24 cellular contexts compared by ENCODE assay signal in genomic region chr4:173213296-173213695, GRCh38. TPM values are rescaled to one million over a fixed set of nuclear protein-coding genes. Genes with fewer than 3 reads are reported as not detected.
DNase-seq lines count a peak whose midpoint lies in the region; ATAC-seq and TF ChIP-seq lines count a peak whose summit lies in the region.
"Had no signal": no experiment of that assay in that cellular context is flagged by ENCODE, and none has a peak within 500 bp of the region (broad histone marks: within the 10 kb centered on the region; RNA-seq: fewer than 3 reads in every experiment).

No MANE protein-coding gene starts in this region.

- H3K4me1 Mint-ChIP-seq in GM23338 = peaks cover 63% of the 10 kb centered on the region

- H3K4me2 ChIP-seq in GM23338 (no peak overlapping the region), PC-3 (ENCODE audit: low read length) (no peak overlapping the region), MM.1S (ENCODE audit: low read depth, low read length) (no peak overlapping the region)
- H3K4me2 ChIP-seq: BLaER1 treated with 17β-estradiol and CSF1 and Interleukin-3, amounts not matched to agents 10 nM and 100 nM had no signal

- H3K9me2 ChIP-seq in GM23338 (ENCODE audit: insufficient read depth) = no peaks in the 10 kb centered on the region
- H3K9me2 ChIP-seq in PC-3 (replicated peaks; ENCODE audit: low read length) = no peaks in the 10 kb centered on the region
- H3K9me2 ChIP-seq in MM.1S (replicated peaks; ENCODE audit: insufficient read depth, low read length) = no peaks in the 10 kb centered on the region

- BruUV-seq in PC-3 (replicated peaks; lab: Mats Ljungman, UMichigan) = no TSS peak

- 47% methylated on average over 2 of the region's 2 CpGs for WGBS in prostate gland
- WGBS in suprapubic skin = 92% methylated on average over 2 of the region's 2 CpGs

- no peaks in the 10 kb centered on the region for H3K9me3 Mint-ChIP-seq in GM23338
- H3K9me3 Mint-ChIP-seq: CD4-positive, alpha-beta memory T cell had no signal

- H3K36me3 ChIP-seq in GM23338 (ENCODE audit: insufficient read depth) = no peaks in the 10 kb centered on the region
- no peaks in the 10 kb centered on the region for H3K36me3 ChIP-seq in PC-3 (ENCODE audit: low read depth, low read length)
- H3K36me3 ChIP-seq in prostate gland = no peaks in the 10 kb centered on the region
- no peaks in the 10 kb centered on the region for H3K36me3 ChIP-seq in suprapubic skin
- no peaks in the 10 kb centered on the region for H3K36me3 ChIP-seq in MM.1S (replicated peaks; ENCODE audit: insufficient read depth, low read length)

- H3K36me3 Mint-ChIP-seq in GM23338 (ENCODE audit: low read depth) = peaks cover 6% of the 10 kb centered on the region; the same call in 2 of the 3 replicates

- H3K79me2 ChIP-seq in GM23338 (replicated peaks; ENCODE audit: insufficient read depth) = peaks cover 98% of the 10 kb centered on the region
- peaks cover 48% of the 10 kb centered on the region for H3K79me2 ChIP-seq in PC-3 (ENCODE audit: low read length)
- H3K79me2 ChIP-seq in MM.1S (ENCODE audit: low read length) = peaks cover 6% of the 10 kb centered on the region; the same call in 1 of the 2 replicates

- no peak for TF ChIP-seq POLR2A in prostate gland (IDR thresholded peaks at IDR 0.05)
- TF ChIP-seq POLR2A in suprapubic skin (IDR thresholded peaks at IDR 0.05) = no peak

- no peak for DNase-seq in GM23338 (ENCODE audit: low spot score)
- DNase-seq in PC-3 = peak; percentile 27
- DNase-seq in prostate gland (ENCODE audit: low spot score) = peak; percentile 19
- no peak for DNase-seq in suprapubic skin (ENCODE audit: low spot score in 2 of 2)
- DNase-seq in DMS79 (lab: John Stamatoyannopoulos, UW) = no peak
- DNase-seq in MM.1S = no peak
- DNase-seq in NCI-H1092 (lab: John Stamatoyannopoulos, UW) = no peak
- DNase-seq: ACHN; Caco-2; CD4-positive, alpha-beta memory T cell; GDM1; H7; KBM-7; MV-4-11; NCI-H1694; NCI-H2081; NCI-H2171; NCI-H524 treated with DMSO at 0.1 percent for 48 hours; OCI-M1; RPMI8226; SHP77 treated with DMSO at 0.1 percent for 48 hours had no signal

- H2AFZ ChIP-seq in GM23338 (no peak overlapping the region), PC-3 (ENCODE audit: low read length) (no peak overlapping the region), MM.1S (ENCODE audit: low read length) (no peak overlapping the region)

- peaks cover 10% of the 10 kb centered on the region for H3K27me3 Mint-ChIP-seq in GM23338 (ENCODE audit: insufficient read depth, low read depth, poor library complexity)
- H3K27me3 Mint-ChIP-seq: CD4-positive, alpha-beta memory T cell had no signal

- intact Hi-C loops in PC-3 (cut with micrococcal nuclease) = loop anchor here (2.0 to 5.0 kb wide), 2 partner anchors 36 to 40 kb away; no protein-coding TSS in a partner anchor
- intact Hi-C loops in prostate gland (cut with DNase I) = no loop called here

- peak overlapping the region; percentile 76 for H3K27ac Mint-ChIP-seq in GM23338

- H3K27me3 ChIP-seq in GM23338 (ENCODE audit: insufficient read depth) = no peaks in the 10 kb centered on the region
- H3K27me3 ChIP-seq in PC-3 (ENCODE audit: low read length) = no peaks in the 10 kb centered on the region
- no peaks in the 10 kb centered on the region for H3K27me3 ChIP-seq in prostate gland (replicated peaks; ENCODE audit: insufficient read depth)
- no peaks in the 10 kb centered on the region for H3K27me3 ChIP-seq in suprapubic skin
- no peaks in the 10 kb centered on the region for H3K27me3 ChIP-seq in MM.1S (replicated peaks; ENCODE audit: insufficient read depth, low read length)
- H3K27me3 ChIP-seq: BLaER1 treated with 17β-estradiol and CSF1 and Interleukin-3, amounts not matched to agents 10 nM and 100 nM had no signal

- H3K9ac ChIP-seq in PC-3 (ENCODE audit: low read length) (no peak overlapping the region), MM.1S (ENCODE audit: low read length) (no peak overlapping the region)
- H3K9ac ChIP-seq: BLaER1 treated with 17β-estradiol and CSF1 and Interleukin-3, amounts not matched to agents 10 nM and 100 nM had no signal

- no peak overlapping the region for H3K4me3 Mint-ChIP-seq in GM23338
- H3K4me3 Mint-ChIP-seq: CD4-positive, alpha-beta memory T cell had no signal

- CTCF ChIA-PET in PC-3 (lab: Charles Lee) = interaction anchor here (0.5 kb wide), 1 partner anchor 24 kb away, joined by 3 read pairs; no protein-coding TSS in a partner anchor

- H3K27ac ChIP-seq in GM23338 (ENCODE audit: low read depth) = no peak overlapping the region
- H3K27ac ChIP-seq in PC-3 (ENCODE audit: low read length) = 0 out of 2 replicates have a peak overlapping the region, but pooled peaks have one; percentile 4
- H3K27ac ChIP-seq in prostate gland = no peak overlapping the region
- no peak overlapping the region for H3K27ac ChIP-seq in suprapubic skin
- no peak overlapping the region for H3K27ac ChIP-seq in MM.1S (ENCODE audit: low read length)
- H3K27ac ChIP-seq: BLaER1 treated with 17β-estradiol and CSF1 and Interleukin-3, amounts not matched to agents 10 nM and 100 nM; SK-N-MC had no signal

- H3K9me3 ChIP-seq in PC-3 (ENCODE audit: low read length) (no peaks in the 10 kb centered on the region), prostate gland (no peaks in the 10 kb centered on the region), suprapubic skin (no peaks in the 10 kb centered on the region), MM.1S (replicated peaks; ENCODE audit: insufficient read depth, low read length) (no peaks in the 10 kb centered on the region)
- H3K9me3 ChIP-seq: Caco-2 had no signal

- H3F3A ChIP-seq in GM23338 (replicated peaks; ENCODE audit: low read depth) (no peaks in the 10 kb centered on the region), PC-3 (ENCODE audit: low read length, unreplicated experiment) (no peaks in the 10 kb centered on the region), MM.1S (ENCODE audit: insufficient read depth, low read length) (no peaks in the 10 kb centered on the region)

- no peaks in the 10 kb centered on the region; the same call in 1 of the 2 replicates for H4K20me1 ChIP-seq in GM23338 (replicated peaks; ENCODE audit: insufficient read depth)
- no peaks in the 10 kb centered on the region for H4K20me1 ChIP-seq in PC-3 (ENCODE audit: low read length)
- H4K20me1 ChIP-seq in MM.1S (ENCODE audit: insufficient read depth, low read length) = no peaks in the 10 kb centered on the region

- TF ChIP-seq CTCF in GM23338 (conservative IDR thresholded peaks at IDR 0.05; ENCODE audit: low read depth in 2 of 2) (no peak), PC-3 (conservative IDR thresholded peaks at IDR 0.05; ENCODE audit: low read depth, low read length) (no peak), prostate gland (IDR thresholded peaks at IDR 0.05) (no peak), suprapubic skin (IDR thresholded peaks at IDR 0.05) (no peak), MM.1S (IDR thresholded peaks at IDR 0.05; ENCODE audit: low read length) (no peak)

- H3K4me1 ChIP-seq in GM23338 (ENCODE audit: insufficient read depth) (peaks cover 40% of the 10 kb centered on the region), PC-3 (ENCODE audit: insufficient read depth, low read length) (peaks cover 61% of the 10 kb centered on the region), prostate gland (replicated peaks) (peaks cover 5% of the 10 kb centered on the region), suprapubic skin (peaks cover 17% of the 10 kb centered on the region), MM.1S (ENCODE audit: low read length) (no peaks in the 10 kb centered on the region)

- POLR2A ChIA-PET in PC-3 (lab: Charles Lee; ENCODE audit: unreplicated experiment) = no interaction called here

- ATAC-seq in GM23338 (no peak), PC-3 (no peak), esophagus mucosa (peak; percentile 24)

- no peak overlapping the region for H3K4me3 ChIP-seq in GM23338
- no peak overlapping the region for H3K4me3 ChIP-seq in PC-3 (ENCODE audit: low read length)
- no peak overlapping the region for H3K4me3 ChIP-seq in prostate gland
- no peak overlapping the region for H3K4me3 ChIP-seq in suprapubic skin
- H3K4me3 ChIP-seq in MM.1S (ENCODE audit: low read length) = no peak overlapping the region
- H3K4me3 ChIP-seq: BLaER1 treated with 17β-estradiol and CSF1 and Interleukin-3, amounts not matched to agents 10 nM and 100 nM; SK-N-MC had no signal

- no peak for TF ChIP-seq EP300 in suprapubic skin (IDR thresholded peaks at IDR 0.05)

TF ChIP-seq in GM23338, 12 proteins besides CTCF, POLR2A, EP300 and RAD21:
- no peak for TF ChIP-seq EZH2phosphoT487 (IDR thresholded peaks at IDR 0.05; ENCODE audit: unreplicated experiment)
- TF ChIP-seq POLR2AphosphoS5 (IDR thresholded peaks at IDR 0.05; ENCODE audit: low read depth) = no peak
- TF ChIP-seq NANOG (IDR thresholded peaks at IDR 0.05; ENCODE audit: borderline replicate concordance) = no peak

RNA-seq across cellular contexts. Expression of gene GALNT7, which starts 44.7 kb away (rescaled TPM):
- 64.2 and 72.2 TPM in 2 replicates for total RNA-seq in GM23338 (2014; rRNA removed; shearing (Covaris generic))
- polyA plus RNA-seq in GM23338 (2016; fragmentation: Nextera tagmentation; extraction: Ambion mirVana) = 28.9 and 31.8 TPM in 2 replicates
- 13.8 and 16.3 TPM in 2 replicates for total RNA-seq in PC-3 (2014; rRNA removed)
- 39.0 TPM for total RNA-seq in esophagus mucosa
- total RNA-seq in prostate gland = 100 to 1,000 TPM in 1 of 2 donors, 10 to 100 TPM in 1; 45.5 to 109 TPM
- 10 to 100 TPM in 2 of 4 donors, 1 to 10 TPM in 2; 7.9 to 13.4 (median 9.5) TPM for total RNA-seq in suprapubic skin

Comparison
In these comparisons a context has a peak if more than half of its experiments do, and no peak if none do; other contexts are left out.
1. DNase-seq: peak in PC-3 (single experiment) and prostate gland (single experiment); none in GM23338 (single experiment), suprapubic skin (0 of 2), DMS79 (single experiment), MM.1S (single experiment) and NCI-H1092 (single experiment).